In genomic region chr3:9397911-9398714, GRCh38 we compare ENCODE assay signal across 8 cellular contexts. TPM values are rescaled to one million over a fixed set of nuclear protein-coding genes. Genes with fewer than 3 reads are reported as not detected.
DNase-seq lines count a peak whose midpoint lies in the region; ATAC-seq and TF ChIP-seq lines count a peak whose summit lies in the region.

No MANE protein-coding gene starts in this region.

- peak overlapping the region; percentile 65 for H3K4me3 ChIP-seq in colonic mucosa
- peak overlapping the region; percentile 84 to 87 (median 86) for H3K4me3 ChIP-seq in right lobe of liver

- ATAC-seq in right lobe of liver: no peak
- no peak for ATAC-seq in GM19397 (IDR thresholded peaks at IDR 0.05; ENCODE audit: unreplicated experiment)

- H3K9me3 ChIP-seq in colonic mucosa: no peaks in the 10 kb centered on the region
- no peaks in the 10 kb centered on the region for H3K9me3 ChIP-seq in right lobe of liver

- H3K4me1 ChIP-seq in colonic mucosa (peaks cover 27% of the 10 kb centered on the region), right lobe of liver (peaks cover 2 to 54% (median 27%) of the 10 kb centered on the region in 4 donors)

- H3K9ac ChIP-seq in colonic mucosa (ENCODE audit: low read depth in 2 of 2, low read length in 2 of 2): peak overlapping the region; percentile 100

- no peak for TF ChIP-seq POLR2A in right lobe of liver (IDR thresholded peaks at IDR 0.05)

- H3K27me3 ChIP-seq in colonic mucosa (no peaks in the 10 kb centered on the region), right lobe of liver (no peaks in the 10 kb centered on the region)

- intact Hi-C loops in colonic mucosa (cut with DNase I): no loop called here
- intact Hi-C loops in right lobe of liver (cut with DNase I): no loop called here

- peak; percentile 40 for DNase-seq in COLO668 (lab: John Stamatoyannopoulos, UW; ENCODE audit: unreplicated experiment)
- DNase-seq in HuH-7.5 (ENCODE audit: low spot score): peak; percentile 57
- DNase-seq in activated CD4-positive, CD25-positive, alpha-beta regulatory T cell treated with anti-CD3 and anti-CD28 coated beads, Interleukin-2, amount 50 U/mL, for 72 hours: peak; percentile 47
- DNase-seq in colonic mucosa: peak; percentile 65
- DNase-seq in right lobe of liver: peak; percentile 44 to 66 (median 64)
- peak; percentile 13 to 17 for DNase-seq in stimulated activated CD8-positive, alpha-beta memory T cell treated with anti-CD3 and anti-CD28 coated beads, Interleukin-15, amount 100 ng/mL, for 4 hours (ENCODE audit: low read depth in 2 of 2)
- DNase-seq in activated effector memory CD4-positive, alpha-beta T cell treated with anti-CD3 and anti-CD28 coated beads, Interleukin-2, amount 50 U/mL, for 16 hours: no peak

- H3K36me3 ChIP-seq in colonic mucosa: no peaks in the 10 kb centered on the region
- peaks cover 0 to 7% (median 2%) of the 10 kb centered on the region in 4 donors for H3K36me3 ChIP-seq in right lobe of liver

- under 1% methylated on average over 33 of the region's 46 CpGs for WGBS in right lobe of liver (ENCODE audit: insufficient coverage, low coverage, low lambda C conversion rate, missing lambda C conversion rate)

- TF ChIP-seq CTCF in colonic mucosa (IDR thresholded peaks at IDR 0.05): no peak
- TF ChIP-seq CTCF in right lobe of liver (IDR thresholded peaks at IDR 0.05): no peak

- H3K27ac ChIP-seq in colonic mucosa (peak overlapping the region; percentile 99), right lobe of liver (peak overlapping the region; percentile 91 to 96 (median 94))

RNA-seq across cellular contexts. Expression of gene SETD5, which starts 0.7 kb away (rescaled TPM):
- total RNA-seq in colonic mucosa (10 to 100 TPM; 89.1 to 91.3 TPM), right lobe of liver (10 to 100 TPM; 38.7 to 71.4 (median 52.3) TPM)

RNA-seq across cellular contexts. Expression of gene THUMPD3, which starts 35.3 kb away (rescaled TPM):
- total RNA-seq in colonic mucosa: 10 to 100 TPM; 40.1 to 46.0 TPM
- total RNA-seq in right lobe of liver: 10 to 100 TPM; 19.0 to 23.4 (median 21.2) TPM
